Comparison of ENCODE assay signal across 19 cellular contexts in the genomic region with DNA sequence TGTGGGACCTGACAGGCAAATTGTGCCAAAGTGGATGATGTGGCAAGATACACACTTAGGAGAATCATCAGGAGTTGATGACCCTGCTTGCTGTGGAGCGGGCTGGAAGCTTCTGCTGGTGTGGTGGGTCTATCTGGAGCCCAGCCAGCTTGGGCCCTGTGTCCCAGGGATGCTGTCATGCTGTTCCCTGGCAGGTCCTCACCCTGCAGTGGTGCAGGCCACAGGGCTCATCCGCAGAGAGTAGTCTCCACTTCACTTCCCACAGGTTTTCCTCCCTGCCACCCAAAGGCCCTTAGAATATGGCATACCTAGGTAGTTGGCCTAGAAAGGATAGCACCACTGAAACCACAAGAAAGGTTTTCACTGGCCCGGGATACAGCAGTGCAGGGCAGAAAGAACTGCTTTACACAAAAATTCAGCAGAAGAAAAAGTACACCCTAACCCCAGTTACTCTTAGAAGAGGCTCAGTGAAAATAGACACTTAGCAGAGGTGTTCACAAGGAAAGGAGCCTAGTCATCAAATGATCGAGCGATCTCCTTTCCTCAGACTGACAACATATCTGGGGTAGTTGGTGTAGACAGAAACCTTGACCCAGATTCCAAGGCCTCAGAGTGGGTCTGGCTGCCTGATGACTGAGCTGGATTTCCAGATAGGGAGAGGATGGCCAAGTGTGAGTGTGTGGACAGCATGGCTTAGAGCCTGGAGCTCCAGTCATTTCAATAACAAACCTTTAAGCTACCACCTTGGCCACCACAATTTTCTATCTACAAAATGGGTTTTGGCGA. TPM values are rescaled to one million over a fixed set of nuclear protein-coding genes. Genes with fewer than 3 reads are reported as not detected.
"Had no signal": no experiment of that assay in that cellular context is flagged by ENCODE, and none has a peak within 500 bp of the region (broad histone marks: within the 10 kb centered on the region; RNA-seq: fewer than 3 reads in every experiment).

No MANE protein-coding gene starts in this region.

- H3K27ac Mint-ChIP-seq: activated CD4-positive, alpha-beta T cell treated with anti-CD3 and anti-CD28 coated beads for 36 hours; activated CD8-positive, alpha-beta T cell treated with anti-CD3 and anti-CD28 coated beads, Interleukin-2, amount 10 ng/mL, durations not matched to agents 7 days and 5 days; activated naive CD8-positive, alpha-beta T cell treated with anti-CD3 and anti-CD28 coated beads, Interleukin-2, amount 50 U/mL, for 24 hours; naive B cell; stimulated activated naive B cell treated with anti-CD40 and anti-IgM and Interleukin-4, amounts not matched to agents 10 μg/mL and 1 μg/mL and 100 μg/mL, for 72 hours had no signal

- H3K4me1 Mint-ChIP-seq: activated CD4-positive, alpha-beta T cell treated with anti-CD3 and anti-CD28 coated beads for 36 hours; activated naive CD8-positive, alpha-beta T cell treated with anti-CD3 and anti-CD28 coated beads, Interleukin-2, amount 50 U/mL, for 24 hours; naive B cell; stimulated activated naive B cell treated with anti-CD40 and anti-IgM and Interleukin-4, amounts not matched to agents 10 μg/mL and 1 μg/mL and 100 μg/mL, for 72 hours had no signal

- ATAC-seq: activated CD4-positive, alpha-beta T cell treated with anti-CD3 and anti-CD28 coated beads for 36 hours; activated CD8-positive, alpha-beta T cell treated with anti-CD3 and anti-CD28 coated beads, Interleukin-2, amount 10 ng/mL, durations not matched to agents 7 days and 5 days; activated naive CD8-positive, alpha-beta T cell treated with anti-CD3 and anti-CD28 coated beads, Interleukin-2, amount 50 U/mL, for 24 hours; gastroesophageal sphincter; right cardiac atrium; stimulated activated naive B cell treated with anti-CD40 and anti-IgM and Interleukin-4, amounts not matched to agents 10 μg/mL and 1 μg/mL and 100 μg/mL, for 72 hours had no signal

- H3K27me3 ChIP-seq: cardiac muscle cell, gastroesophageal sphincter, neutrophil, spleen had no signal

- H3K4me1 ChIP-seq: gastroesophageal sphincter, spleen had no signal

- H3K9me3 ChIP-seq: gastroesophageal sphincter, neutrophil, spleen had no signal

- H3K9me3 Mint-ChIP-seq: activated naive CD8-positive, alpha-beta T cell treated with anti-CD3 and anti-CD28 coated beads, Interleukin-2, amount 50 U/mL, for 24 hours; stimulated activated naive B cell treated with anti-CD40 and anti-IgM and Interleukin-4, amounts not matched to agents 10 μg/mL and 1 μg/mL and 100 μg/mL, for 72 hours had no signal

- H3K4me3 ChIP-seq: cardiac muscle cell, gastroesophageal sphincter, lung, spleen had no signal

- H3K27me3 Mint-ChIP-seq: activated CD4-positive, alpha-beta T cell treated with anti-CD3 and anti-CD28 coated beads for 36 hours; activated naive CD8-positive, alpha-beta T cell treated with anti-CD3 and anti-CD28 coated beads, Interleukin-2, amount 50 U/mL, for 24 hours; naive B cell; type B pancreatic cell had no signal

- H3K4me3 Mint-ChIP-seq: activated CD4-positive, alpha-beta T cell treated with anti-CD3 and anti-CD28 coated beads for 36 hours; activated CD8-positive, alpha-beta T cell treated with anti-CD3 and anti-CD28 coated beads, Interleukin-2, amount 10 ng/mL, durations not matched to agents 7 days and 5 days; activated naive CD8-positive, alpha-beta T cell treated with anti-CD3 and anti-CD28 coated beads, Interleukin-2, amount 50 U/mL, for 24 hours; stimulated activated naive B cell treated with anti-CD40 and anti-IgM and Interleukin-4, amounts not matched to agents 10 μg/mL and 1 μg/mL and 100 μg/mL, for 72 hours; type B pancreatic cell had no signal

- H3K36me3 Mint-ChIP-seq: naive B cell; stimulated activated naive B cell treated with anti-CD40 and anti-IgM and Interleukin-4, amounts not matched to agents 10 μg/mL and 1 μg/mL and 100 μg/mL, for 72 hours had no signal

- H3K27ac ChIP-seq: cardiac muscle cell, gastroesophageal sphincter, neutrophil, spleen had no signal

- DNase-seq: activated CD4-positive, alpha-beta T cell treated with anti-CD3 and anti-CD28 coated beads for 36 hours; activated CD8-positive, alpha-beta T cell treated with anti-CD3 and anti-CD28 coated beads, Interleukin-2, amount 10 ng/mL, durations not matched to agents 7 days and 5 days; activated naive CD4-positive, alpha-beta T cell treated with Interleukin-2 at 50 U/mL for 16 hours; activated naive CD8-positive, alpha-beta T cell treated with anti-CD3 and anti-CD28 coated beads, Interleukin-2, amount 50 U/mL, for 24 hours; effector CD4-positive, alpha-beta T cell; naive B cell; right cardiac atrium; spleen; stimulated activated CD4-positive, alpha-beta T cell treated with anti-CD3 and anti-CD28 coated beads, Interleukin-1b, Interleukin-23, amount 100 ng/mL, for 48 hours; stimulated activated naive B cell treated with anti-CD40 and anti-IgM and Interleukin-4, amounts not matched to agents 10 μg/mL and 1 μg/mL and 100 μg/mL, for 72 hours; T-helper 9 cell had no signal

- H3K36me3 ChIP-seq: cardiac muscle cell had no signal

- FAIRE-seq: astrocyte had no signal

RNA-seq across cellular contexts. Expression of a gene that starts 1.3 kb away (rescaled TPM):
- total RNA-seq: activated CD8-positive, alpha-beta T cell treated with anti-CD3 and anti-CD28 coated beads, Interleukin-2, amount 10 ng/mL, durations not matched to agents 7 days and 5 days had no signal

RNA-seq across cellular contexts. Expression of a gene that starts 3.6 kb away (rescaled TPM):
- total RNA-seq: activated CD4-positive, alpha-beta T cell treated with anti-CD3 and anti-CD28 coated beads for 36 hours; activated CD8-positive, alpha-beta T cell treated with anti-CD3 and anti-CD28 coated beads, Interleukin-2, amount 10 ng/mL, durations not matched to agents 7 days and 5 days; astrocyte; cardiac muscle cell; gastroesophageal sphincter; lung; posterior vena cava; right cardiac atrium; spleen; subcutaneous adipose tissue had no signal
- polyA plus RNA-seq: cardiac muscle cell, lung, right cardiac atrium, spleen had no signal

RNA-seq across cellular contexts. Expression of a gene that starts 31.7 kb away (rescaled TPM):
- total RNA-seq: activated CD4-positive, alpha-beta T cell treated with anti-CD3 and anti-CD28 coated beads for 36 hours; activated CD8-positive, alpha-beta T cell treated with anti-CD3 and anti-CD28 coated beads, Interleukin-2, amount 10 ng/mL, durations not matched to agents 7 days and 5 days; astrocyte had no signal
